ENCODE assay signal across 1 cellular context in genomic region chr16:57502048-57502775, GRCh38.
TF ChIP-seq lines count a peak whose summit lies in the region.

No MANE protein-coding gene starts in this region.

TF ChIP-seq in K562, 482 proteins besides CTCF, POLR2A, EP300 and RAD21:
- TF ChIP-seq PRDM10 (IDR thresholded peaks at IDR 0.05; ENCODE audit: partially characterized antibody) (no peak), RERE (CRISPR knock-in tag; IDR thresholded peaks at IDR 0.05; ENCODE audit: borderline replicate concordance) (no peak), EP400 (IDR thresholded peaks at IDR 0.05) (no peak), TOE1 (IDR thresholded peaks at IDR 0.05; ENCODE audit: borderline replicate concordance) (no peak), TOE1 (CRISPR knock-in tag; IDR thresholded peaks at IDR 0.05; ENCODE audit: borderline replicate concordance, low read depth) (no peak), ZNF41 (CRISPR knock-in tag; conservative IDR thresholded peaks at IDR 0.05) (no peak), TCF7L2 (IDR thresholded peaks at IDR 0.05; ENCODE audit: low read depth, low read length) (no peak), ZBTB33 (CRISPR knock-in tag; IDR thresholded peaks at IDR 0.05) (no peak)
